1 cellular context compared by ENCODE assay signal in genomic region chr1:169697769-169698168, GRCh38.
TF ChIP-seq lines count a peak whose summit lies in the region.

No MANE protein-coding gene starts in this region.

TF ChIP-seq in GM12878, 131 proteins besides CTCF, POLR2A, EP300 and RAD21 (continued from another document and continues in another):
- TF ChIP-seq GATAD2B (conservative IDR thresholded peaks at IDR 0.05; ENCODE audit: low read depth) (no peak), ZNF384 (IDR thresholded peaks at IDR 0.05; ENCODE audit: borderline replicate concordance, low read depth, low read length) (no peak), ZBTB11 (CRISPR knock-in tag; IDR thresholded peaks at IDR 0.05) (no peak), SIX5 (IDR thresholded peaks at IDR 0.05; ENCODE audit: low read depth, low read length, severe bottlenecking) (no peak), NBN (IDR thresholded peaks at IDR 0.05) (no peak), MTA2 (IDR thresholded peaks at IDR 0.05; ENCODE audit: low read depth) (no peak), ZNF274 (IDR thresholded peaks at IDR 0.05; ENCODE audit: insufficient read depth, insufficient read length) (no peak), HCFC1 (IDR thresholded peaks at IDR 0.05; ENCODE audit: low read length) (no peak), REST (IDR thresholded peaks at IDR 0.05; ENCODE audit: low read depth, low read length) (no peak), SMARCA5 (IDR thresholded peaks at IDR 0.05) (no peak), POLR2AphosphoS2 (IDR thresholded peaks at IDR 0.05; ENCODE audit: low read depth, low read length) (no peak), PML (IDR thresholded peaks at IDR 0.05; ENCODE audit: low read length) (no peak), RELA (IDR thresholded peaks at IDR 0.05; ENCODE audit: borderline replicate concordance, partially characterized antibody) (no peak), NFYA (IDR thresholded peaks at IDR 0.05; ENCODE audit: borderline replicate concordance, low read depth, low read length) (no peak), E4F1 (IDR thresholded peaks at IDR 0.05; ENCODE audit: borderline replicate concordance, partially characterized antibody) (no peak), FOXK2 (IDR thresholded peaks at IDR 0.05) (no peak), BCL11A (IDR thresholded peaks at IDR 0.05; ENCODE audit: low read depth, low read length) (no peak), PKNOX1 (IDR thresholded peaks at IDR 0.05) (no peak), BMI1 (IDR thresholded peaks at IDR 0.05; ENCODE audit: borderline replicate concordance) (no peak), IKZF1 (conservative IDR thresholded peaks at IDR 0.05) (peak; percentile 60), NFIC (IDR thresholded peaks at IDR 0.05; ENCODE audit: low read depth, low read length) (no peak), ZBTB40 (IDR thresholded peaks at IDR 0.05; ENCODE audit: borderline replicate concordance) (no peak), ZNF207 (IDR thresholded peaks at IDR 0.05; ENCODE audit: borderline replicate concordance) (no peak), SP1 (IDR thresholded peaks at IDR 0.05; ENCODE audit: low read depth, low read length) (no peak), ZNF217 (IDR thresholded peaks at IDR 0.05) (no peak), YY1 (IDR thresholded peaks at IDR 0.05; ENCODE audit: low read depth, low read length) (no peak), NR2F1 (conservative IDR thresholded peaks at IDR 0.05) (no peak), EZH2 (IDR thresholded peaks at IDR 0.05; ENCODE audit: borderline replicate concordance, control insufficient read depth, low read depth, low read length) (no peak), IRF5 (IDR thresholded peaks at IDR 0.05; ENCODE audit: borderline replicate concordance) (no peak), EGR1 (IDR thresholded peaks at IDR 0.05; ENCODE audit: borderline replicate concordance in 1 of 2, low read depth in 2 of 2, low read length in 2 of 2) (no peak), BHLHE40 (IDR thresholded peaks at IDR 0.05; ENCODE audit: borderline replicate concordance in 1 of 2, low read depth in 2 of 2, low read length in 1 of 2) (no peak), TAF1 (IDR thresholded peaks at IDR 0.05; ENCODE audit: borderline replicate concordance, low read depth, low read length) (no peak), WRNIP1 (IDR thresholded peaks at IDR 0.05; ENCODE audit: borderline replicate concordance, low read depth, low read length) (no peak), KDM1A (IDR thresholded peaks at IDR 0.05; ENCODE audit: borderline replicate concordance) (no peak), FOS (IDR thresholded peaks at IDR 0.05; ENCODE audit: borderline replicate concordance, extremely low read depth, insufficient read length) (no peak), RAD51 (IDR thresholded peaks at IDR 0.05) (peak; percentile 29; the same call in 1 of the 2 replicates), NR2C1 (IDR thresholded peaks at IDR 0.05) (no peak), ZNF622 (IDR thresholded peaks at IDR 0.05) (no peak), MAX (IDR thresholded peaks at IDR 0.05; ENCODE audit: low read depth, low read length) (no peak), USF1 (IDR thresholded peaks at IDR 0.05; ENCODE audit: borderline replicate concordance, extremely low read length, insufficient read depth, low read depth, low read length) (no peak), HDAC2 (IDR thresholded peaks at IDR 0.05) (no peak), SREBF2 (IDR thresholded peaks at IDR 0.05; ENCODE audit: low read length) (no peak), ATF7 (IDR thresholded peaks at IDR 0.05; ENCODE audit: low read depth) (peak; percentile 42; the same call in 1 of the 2 replicates), JUNB (IDR thresholded peaks at IDR 0.05) (peak; percentile 51; the same call in 1 of the 2 replicates), KAT2A (conservative IDR thresholded peaks at IDR 0.05; ENCODE audit: control insufficient read depth, low read depth, low read length) (no peak), CREB1 (IDR thresholded peaks at IDR 0.05; ENCODE audit: low read depth) (no peak), NFXL1 (IDR thresholded peaks at IDR 0.05; ENCODE audit: borderline replicate concordance) (no peak), CREM (IDR thresholded peaks at IDR 0.05; ENCODE audit: low read depth) (no peak), HDGF (IDR thresholded peaks at IDR 0.05) (no peak)
